Comparison of ENCODE assay signal across 14 cellular contexts in genomic region chr6:74447013-74447412, GRCh38.
DNase-seq lines count a peak whose midpoint lies in the region; ATAC-seq and TF ChIP-seq lines count a peak whose summit lies in the region.
"Had no signal": no experiment of that assay in that cellular context is flagged by ENCODE, and none has a peak within 500 bp of the region (broad histone marks: within the 10 kb centered on the region; RNA-seq: fewer than 3 reads in every experiment).

No MANE protein-coding gene starts in this region.

- no peaks in the 10 kb centered on the region for H3K4me1 ChIP-seq in uterus
- H3K4me1 ChIP-seq: sigmoid colon had no signal

- no peaks in the 10 kb centered on the region for H3K36me3 Mint-ChIP-seq in endothelial cell (ENCODE audit: low read depth, unreplicated experiment)
- H3K36me3 Mint-ChIP-seq: CD8-positive, alpha-beta T cell had no signal

- no peaks in the 10 kb centered on the region for H3K9me3 ChIP-seq in uterus
- H3K9me3 ChIP-seq: sigmoid colon had no signal

- no peak overlapping the region for H3K27ac Mint-ChIP-seq in endothelial cell (ENCODE audit: unreplicated experiment)
- H3K27ac Mint-ChIP-seq: CD8-positive, alpha-beta T cell had no signal

- no peak overlapping the region for H3K4me3 ChIP-seq in GM06990 (replicated peaks; ENCODE audit: low read depth, low read length)
- H3K4me3 ChIP-seq in uterus = no peak overlapping the region
- H3K4me3 ChIP-seq: sigmoid colon had no signal

- no peaks in the 10 kb centered on the region for H3K9me3 Mint-ChIP-seq in endothelial cell (ENCODE audit: unreplicated experiment)
- H3K9me3 Mint-ChIP-seq: CD8-positive, alpha-beta T cell had no signal

- DNase-seq in GM06990 (ENCODE audit: extremely low read depth, insufficient read length) (peak; percentile 30), dermis blood vessel endothelial cell (peak; percentile 1), left ventricle myocardium superior (no peak), endothelial cell (ENCODE audit: low spot score) (no peak), NCI-H2227 (lab: John Stamatoyannopoulos, UW; ENCODE audit: unreplicated experiment) (no peak), uterus (no peak)
- DNase-seq: activated T-cell treated with anti-CD3 and anti-CD28 coated beads, Interleukin-2, amount 50 U/mL, for 1 hour; CD8-positive, alpha-beta T cell; left cardiac atrium; NCI-H2081; sigmoid colon; stimulated activated naive CD8-positive, alpha-beta T cell treated with anti-CD3 and anti-CD28 coated beads, Interleukin-15, Interleukin-2, amounts not matched to agents 100 U/mL and 50 U/mL, for 24 hours had no signal

- intact Hi-C loops in left ventricle myocardium superior (cut with micrococcal nuclease) (no loop called here), uterus (cut with DNase I; ENCODE audit: low total_unique reads) (no loop called here)

- ATAC-seq in GM21381 (IDR thresholded peaks at IDR 0.05; ENCODE audit: unreplicated experiment) = peak; percentile 94
- peak; percentile 82 for ATAC-seq in HG03139 (IDR thresholded peaks at IDR 0.05; ENCODE audit: unreplicated experiment)
- no peak for ATAC-seq in left ventricle myocardium superior
- ATAC-seq: CD8-positive, alpha-beta T cell; left cardiac atrium; stimulated activated naive CD8-positive, alpha-beta T cell treated with anti-CD3 and anti-CD28 coated beads, Interleukin-15, Interleukin-2, amounts not matched to agents 100 U/mL and 50 U/mL, for 24 hours had no signal

- no peak overlapping the region for H3K27ac ChIP-seq in uterus
- H3K27ac ChIP-seq: sigmoid colon had no signal

- no peak for TF ChIP-seq CTCF in GM06990 (IDR thresholded peaks at IDR 0.05; ENCODE audit: insufficient read depth, low read length, poor library complexity, severe bottlenecking)
- TF ChIP-seq CTCF in endothelial cell (IDR thresholded peaks at IDR 0.05; ENCODE audit: unreplicated experiment) = no peak
- no peak for TF ChIP-seq CTCF in uterus (IDR thresholded peaks at IDR 0.05)

- H3K36me3 ChIP-seq in GM06990 (ENCODE audit: control insufficient read depth, insufficient read depth, low read length) (no peaks in the 10 kb centered on the region), uterus (no peaks in the 10 kb centered on the region)
- H3K36me3 ChIP-seq: sigmoid colon had no signal

- no peak overlapping the region for H3K4me3 Mint-ChIP-seq in endothelial cell (ENCODE audit: unreplicated experiment)
- H3K4me3 Mint-ChIP-seq: CD8-positive, alpha-beta T cell had no signal

- no peaks in the 10 kb centered on the region for H3K27me3 Mint-ChIP-seq in endothelial cell (ENCODE audit: unreplicated experiment)

- H3K27me3 ChIP-seq in GM06990 (replicated peaks; ENCODE audit: control insufficient read depth, insufficient read depth, low read length) = no peaks in the 10 kb centered on the region
- no peaks in the 10 kb centered on the region for H3K27me3 ChIP-seq in uterus
- H3K27me3 ChIP-seq: sigmoid colon had no signal

- no peaks in the 10 kb centered on the region for H3K4me1 Mint-ChIP-seq in endothelial cell (ENCODE audit: unreplicated experiment)

- TF ChIP-seq POLR2A in uterus (IDR thresholded peaks at IDR 0.05) = no peak

Comparison
In these comparisons a context has a peak if more than half of its experiments do, and no peak if none do; other contexts are left out.
1. DNase-seq: peak in GM06990 (single experiment) and dermis blood vessel endothelial cell (single experiment); none in left ventricle myocardium superior (single experiment), endothelial cell (single experiment), NCI-H2227 (single experiment) and uterus (0 of 2).